Comparison of ENCODE assay signal across 10 cellular contexts in genomic region chr19:51637362-51637978, GRCh38. TPM values are rescaled to one million over a fixed set of nuclear protein-coding genes. Genes with fewer than 3 reads are reported as not detected.
DNase-seq lines count a peak whose midpoint lies in the region; ATAC-seq and TF ChIP-seq lines count a peak whose summit lies in the region.
"Had no signal": no experiment of that assay in that cellular context is flagged by ENCODE, and none has a peak within 500 bp of the region (broad histone marks: within the 10 kb centered on the region; RNA-seq: fewer than 3 reads in every experiment).

No MANE protein-coding gene starts in this region.

- peak in 1 of 2 donors; percentile 23 for TF ChIP-seq RAD21 in liver (IDR thresholded peaks at IDR 0.05)

- DNase-seq in GM23248 (peak; percentile 36), NCI-H146 treated with DMSO at 0.1 percent for 48 hours (lab: John Stamatoyannopoulos, UW; ENCODE audit: unreplicated experiment) (no peak), gastrocnemius medialis (no peak), suprapubic skin (ENCODE audit: low spot score in 2 of 2) (no peak), activated T-cell treated with anti-CD3 and anti-CD28 coated beads for 4 hours (no peak)
- DNase-seq: activated CD4-positive, CD25-positive, alpha-beta regulatory T cell treated with anti-CD3 and anti-CD28 coated beads, Interleukin-2, amount 50 U/mL, for 72 hours; brain microvascular endothelial cell had no signal

- TF ChIP-seq CTCF in C4-2B (conservative IDR thresholded peaks at IDR 0.05): peak; percentile 69
- TF ChIP-seq CTCF in SU-DHL-6 (IDR thresholded peaks at IDR 0.05; ENCODE audit: insufficient read depth, low read length, poor library complexity, severe bottlenecking): peak; percentile 25
- peak; percentile 29 for TF ChIP-seq CTCF in liver (IDR thresholded peaks at IDR 0.05; ENCODE audit: low read depth, low read length, missing input control)
- no peak for TF ChIP-seq CTCF in gastrocnemius medialis (IDR thresholded peaks at IDR 0.05 in 4 of 5, conservative IDR thresholded peaks at IDR 0.05 in 1 of 5)
- TF ChIP-seq CTCF in suprapubic skin (IDR thresholded peaks at IDR 0.05): no peak

- intact Hi-C loops in gastrocnemius medialis (cut with DNase I; ENCODE audit: low total_unique reads): no loop called here

- H3K9me2 ChIP-seq in GM23248 (ENCODE audit: insufficient read depth) (no peaks in the 10 kb centered on the region), SU-DHL-6 (replicated peaks; ENCODE audit: insufficient read depth, low read length) (no peaks in the 10 kb centered on the region)

- H3K27ac ChIP-seq in C4-2B: no peak overlapping the region
- H3K27ac ChIP-seq in GM23248: no peak overlapping the region
- H3K27ac ChIP-seq in SU-DHL-6 (ENCODE audit: low read depth, low read length): no peak overlapping the region
- H3K27ac ChIP-seq in liver (ENCODE audit: low read depth in 1 of 2, low read length in 2 of 2): no peak overlapping the region
- no peak overlapping the region for H3K27ac ChIP-seq in gastrocnemius medialis
- H3K27ac ChIP-seq in suprapubic skin: no peak overlapping the region
- H3K27ac ChIP-seq: brain microvascular endothelial cell had no signal

- in situ Hi-C loops in GM23248 (cut with MboI) (no loop called here), gastrocnemius medialis (cut with MboI; ENCODE audit: low sequenced_read_pairs in 4 of 4) (no loop called here)

- H3K4me1 ChIP-seq in GM23248 (ENCODE audit: insufficient read depth): no peaks in the 10 kb centered on the region
- no peaks in the 10 kb centered on the region for H3K4me1 ChIP-seq in liver (ENCODE audit: control insufficient read depth in 4 of 4, insufficient read depth in 4 of 4, low read length in 3 of 4)
- H3K4me1 ChIP-seq in gastrocnemius medialis: no peaks in the 10 kb centered on the region
- H3K4me1 ChIP-seq in suprapubic skin: no peaks in the 10 kb centered on the region

- WGBS in GM23248 (ENCODE audit: low coverage in 1 of 2, low lambda C conversion rate in 2 of 2, missing lambda C conversion rate in 2 of 2), 2 experiments: 4 to 10% methylated on average over 5 of the region's 5 CpGs
- WGBS in liver: 9% methylated on average over 5 of the region's 5 CpGs
- 15% methylated on average over 4 of the region's 5 CpGs for WGBS in suprapubic skin

- ATAC-seq in gastrocnemius medialis: no peak

- H4K20me1 ChIP-seq in GM23248 (ENCODE audit: insufficient read depth): no peaks in the 10 kb centered on the region
- H4K20me1 ChIP-seq in SU-DHL-6 (ENCODE audit: low read depth, low read length): no peaks in the 10 kb centered on the region

- no peaks in the 10 kb centered on the region for H3F3A ChIP-seq in GM23248 (ENCODE audit: insufficient read depth)
- no peaks in the 10 kb centered on the region for H3F3A ChIP-seq in SU-DHL-6 (ENCODE audit: insufficient read depth)

- H3K27me3 ChIP-seq in GM23248 (replicated peaks; ENCODE audit: insufficient read depth) (peaks cover 9% of the 10 kb centered on the region; the same call in 1 of the 2 replicates), SU-DHL-6 (ENCODE audit: low read length) (no peaks in the 10 kb centered on the region), liver (ENCODE audit: control insufficient read depth in 4 of 4, insufficient read depth in 4 of 4, low read length in 3 of 4) (peaks cover 0 to 2% (median 0%) of the 10 kb centered on the region in 4 donors), gastrocnemius medialis (no peaks in the 10 kb centered on the region), suprapubic skin (peaks cover 26% of the 10 kb centered on the region)
- H3K27me3 ChIP-seq: brain microvascular endothelial cell had no signal

- H3K79me2 ChIP-seq in GM23248 (ENCODE audit: insufficient read depth) (no peaks in the 10 kb centered on the region), SU-DHL-6 (ENCODE audit: insufficient read depth, low read length) (no peaks in the 10 kb centered on the region)

- TF ChIP-seq EP300 in suprapubic skin (IDR thresholded peaks at IDR 0.05): no peak

- H2AFZ ChIP-seq in GM23248 (no peak overlapping the region), SU-DHL-6 (ENCODE audit: low read depth, low read length, severe bottlenecking) (no peak overlapping the region)

- H3K36me3 ChIP-seq in GM23248 (ENCODE audit: low read depth): no peaks in the 10 kb centered on the region
- H3K36me3 ChIP-seq in SU-DHL-6 (ENCODE audit: low read length): no peaks in the 10 kb centered on the region
- H3K36me3 ChIP-seq in liver (ENCODE audit: control insufficient read depth in 4 of 4, insufficient read depth in 3 of 4, low read depth in 1 of 4, low read length in 3 of 4): no peaks in the 10 kb centered on the region
- no peaks in the 10 kb centered on the region for H3K36me3 ChIP-seq in gastrocnemius medialis
- no peaks in the 10 kb centered on the region for H3K36me3 ChIP-seq in suprapubic skin
- H3K36me3 ChIP-seq: brain microvascular endothelial cell had no signal

- TF ChIP-seq POLR2A in gastrocnemius medialis (IDR thresholded peaks at IDR 0.05): no peak
- no peak for TF ChIP-seq POLR2A in suprapubic skin (IDR thresholded peaks at IDR 0.05)

- H3K9me3 ChIP-seq in GM23248 (ENCODE audit: low read depth): no peaks in the 10 kb centered on the region
- 0 out of 2 replicates have a peak, but pooled peaks cover 6% of the 10 kb centered on the region for H3K9me3 ChIP-seq in SU-DHL-6 (ENCODE audit: insufficient read depth, low read length)
- peaks cover 0 to 4% (median 1%) of the 10 kb centered on the region in 4 donors for H3K9me3 ChIP-seq in liver (ENCODE audit: control insufficient read depth in 4 of 4, low read length in 3 of 4)
- H3K9me3 ChIP-seq in gastrocnemius medialis: no peaks in the 10 kb centered on the region
- no peaks in the 10 kb centered on the region for H3K9me3 ChIP-seq in suprapubic skin

- H3K9ac ChIP-seq in GM23248 (no peak overlapping the region), SU-DHL-6 (ENCODE audit: low read length) (no peak overlapping the region), liver (ENCODE audit: low read depth in 1 of 2, low read length in 2 of 2) (no peak overlapping the region)

- H3K4me2 ChIP-seq in GM23248 (ENCODE audit: unreplicated experiment): no peak overlapping the region
- H3K4me2 ChIP-seq in SU-DHL-6 (ENCODE audit: low read depth, low read length, poor library complexity, severe bottlenecking): no peak overlapping the region

- H3K4me3 ChIP-seq in GM23248 (no peak overlapping the region), SU-DHL-6 (ENCODE audit: insufficient read depth, low read length, poor library complexity, severe bottlenecking) (no peak overlapping the region), liver (ENCODE audit: low read depth in 1 of 3, low read length in 3 of 3) (no peak overlapping the region), gastrocnemius medialis (no peak overlapping the region), suprapubic skin (no peak overlapping the region)

TF ChIP-seq in liver, 16 proteins besides CTCF, POLR2A, EP300 and RAD21 (continues in another document):
- TF ChIP-seq TAF1 (conservative IDR thresholded peaks at IDR 0.05) (no peak), FOXA2 (IDR thresholded peaks at IDR 0.05) (no peak), GABPA (IDR thresholded peaks at IDR 0.05 in 1 of 2, conservative IDR thresholded peaks at IDR 0.05 in 1 of 2) (no peak), HNF4A (conservative IDR thresholded peaks at IDR 0.05) (no peak), MAX (IDR thresholded peaks at IDR 0.05) (no peak), SP1 (IDR thresholded peaks at IDR 0.05) (no peak)

RNA-seq across cellular contexts. Expression of gene SIGLEC5, which starts 7.3 kb away (rescaled TPM):
- total RNA-seq in GM23248 (2014; rRNA removed; shearing (Covaris generic)): not detected in 2 replicates
- polyA plus RNA-seq in GM23248 (2016; fragmentation: Nextera tagmentation; extraction: Ambion mirVana) (not detected in 2 replicates), liver (under 1 TPM in 1 of 2 donors, not detected in 1; 0.42 TPM)
- total RNA-seq in liver (under 1 TPM in 1 of 2 donors, not detected in 1; 0.70 TPM), gastrocnemius medialis (1 to 10 TPM in 1 of 4 donors, under 1 TPM in 1, not detected in 2; 0.18 to 1.0 TPM), suprapubic skin (under 1 TPM in 1 of 4 donors, not detected in 3; 0.38 TPM)

RNA-seq across cellular contexts. Expression of gene SIGLEC14, which starts 9.2 kb away (rescaled TPM):
- total RNA-seq in GM23248 (2014; rRNA removed; shearing (Covaris generic)): not detected in 2 replicates
- not detected in 2 replicates for polyA plus RNA-seq in GM23248 (2016; fragmentation: Nextera tagmentation; extraction: Ambion mirVana)
- total RNA-seq in liver: 1 to 10 TPM; 1.7 to 6.9 TPM
- polyA plus RNA-seq in liver: 1 to 10 TPM in 1 of 2 donors, not detected in 1; 3.2 TPM
- 1 to 10 TPM in 1 of 4 donors, under 1 TPM in 2, not detected in 1; 0.83 to 2.2 (median 0.98) TPM for total RNA-seq in gastrocnemius medialis
- total RNA-seq in suprapubic skin: under 1 TPM in 3 of 4 donors, not detected in 1; 0.30 to 0.72 (median 0.36) TPM

RNA-seq across cellular contexts. Expression of gene SPACA6, which starts 55.7 kb away (rescaled TPM):
- total RNA-seq in GM23248 (2014; rRNA removed; shearing (Covaris generic)): 2.1 and 8.0 TPM in 2 replicates
- polyA plus RNA-seq in GM23248 (2016; fragmentation: Nextera tagmentation; extraction: Ambion mirVana) (5.6 and 7.7 TPM in 2 replicates), liver (1 to 10 TPM in 1 of 2 donors, under 1 TPM in 1; 0.92 to 1.2 TPM)
- total RNA-seq in liver (1 to 10 TPM; 1.5 to 2.5 TPM), gastrocnemius medialis (under 1 TPM in 3 of 4 donors, not detected in 1; 0.64 to 0.94 (median 0.71) TPM), suprapubic skin (10 to 100 TPM in 1 of 4 donors, 1 to 10 TPM in 3; 3.1 to 23.2 (median 7.8) TPM)

Comparison
In these comparisons a context has a peak if more than half of its experiments do, and no peak if none do; other contexts are left out.
1. CTCF ChIP-seq: peak in C4-2B (single experiment), SU-DHL-6 (single experiment) and liver (single experiment); none in gastrocnemius medialis (0 of 5) and suprapubic skin (0 of 2).